8 cellular contexts compared by ENCODE assay signal in genomic region chr19:18418034-18418724, GRCh38. TPM values are rescaled to one million over a fixed set of nuclear protein-coding genes. Genes with fewer than 3 reads are reported as not detected.
DNase-seq lines count a peak whose midpoint lies in the region; ATAC-seq lines count a peak whose summit lies in the region.

No MANE protein-coding gene starts in this region.

- intact Hi-C loops in left colon (cut with DNase I, micrococcal nuclease) = loop anchor here in 1 of 2 donors (10.0 kb wide), 1 partner anchor 63 kb away; no protein-coding TSS in a partner anchor

- no peaks in the 10 kb centered on the region for H3K36me3 ChIP-seq in adipocyte (ENCODE audit: control insufficient read depth, insufficient read depth, low read length, severe bottlenecking)

- H3K4me1 ChIP-seq in adipocyte (ENCODE audit: control insufficient read depth, insufficient read depth, low read length) = peaks cover 49% of the 10 kb centered on the region

- H3K9ac ChIP-seq in adipocyte (ENCODE audit: low read length) = peak overlapping the region; percentile 82

- no peaks in the 10 kb centered on the region for H3K36me3 Mint-ChIP-seq in activated T-cell treated with anti-CD3 and anti-CD28 coated beads, Interleukin-2, amount 50 U/mL, for 4 hours (ENCODE audit: insufficient read depth)

- peaks cover 65% of the 10 kb centered on the region for H3K4me1 Mint-ChIP-seq in activated T-cell treated with anti-CD3 and anti-CD28 coated beads, Interleukin-2, amount 50 U/mL, for 4 hours (ENCODE audit: low read depth)

- H3K9me3 Mint-ChIP-seq in activated T-cell treated with anti-CD3 and anti-CD28 coated beads, Interleukin-2, amount 50 U/mL, for 4 hours = no peaks in the 10 kb centered on the region

- no peaks in the 10 kb centered on the region for H3K9me3 ChIP-seq in adipocyte (ENCODE audit: control insufficient read depth, low read length)

- no peaks in the 10 kb centered on the region for H3K27me3 ChIP-seq in adipocyte (replicated peaks; ENCODE audit: control insufficient read depth, insufficient read depth, low read length)

- H3K4me3 ChIP-seq in adipocyte (ENCODE audit: low read length) = peak overlapping the region; percentile 81

- peak; percentile 5 to 7 for ATAC-seq in activated T-cell treated with anti-CD3 and anti-CD28 coated beads, Interleukin-2, amount 50 U/mL, for 4 hours
- ATAC-seq in left colon = no peak
- no peak for ATAC-seq in HG03439 (IDR thresholded peaks at IDR 0.05; ENCODE audit: unreplicated experiment)

- H3K27me3 Mint-ChIP-seq in activated T-cell treated with anti-CD3 and anti-CD28 coated beads, Interleukin-2, amount 50 U/mL, for 4 hours (ENCODE audit: low read depth) = peaks cover 16% of the 10 kb centered on the region

- peak overlapping the region; percentile 78 for H3K4me3 Mint-ChIP-seq in activated T-cell treated with anti-CD3 and anti-CD28 coated beads, Interleukin-2, amount 50 U/mL, for 4 hours

- H3K27ac ChIP-seq in substantia nigra (ENCODE audit: low read depth, low read length, poor library complexity, severe bottlenecking) = peak overlapping the region; percentile 9

- no peak for DNase-seq in activated T-cell treated with anti-CD3 and anti-CD28 coated beads, Interleukin-2, amount 50 U/mL, for 4 hours
- no peak for DNase-seq in activated T-cell treated with anti-CD3 and anti-CD28 coated beads for 4 hours
- DNase-seq in adipocyte (ENCODE audit: low read depth) = no peak
- peak; percentile 47 to 52 for DNase-seq in left colon
- peak in 2 of 49 donors; percentile 23 to 52 for DNase-seq in substantia nigra (lab: John Stamatoyannopoulos, UW)
- DNase-seq in DMS153 (lab: John Stamatoyannopoulos, UW) = no peak
- DNase-seq in NCI-H2196 treated with DMSO at 0.1 percent for 48 hours (lab: John Stamatoyannopoulos, UW; ENCODE audit: unreplicated experiment) = no peak

RNA-seq across cellular contexts. Expression of gene SSBP4, which starts 1.0 kb away (rescaled TPM):
- 100 to 1,000 TPM; 119 to 155 (median 135) TPM for total RNA-seq in activated T-cell treated with anti-CD3 and anti-CD28 coated beads, Interleukin-2, amount 50 U/mL, for 4 hours
- 10 to 100 TPM; 37.4 to 50.7 TPM for total RNA-seq in left colon

RNA-seq across cellular contexts. Expression of gene ISYNA1, which starts 19.8 kb away (rescaled TPM):
- 10 to 100 TPM; 10.2 to 16.6 (median 14.4) TPM for total RNA-seq in activated T-cell treated with anti-CD3 and anti-CD28 coated beads, Interleukin-2, amount 50 U/mL, for 4 hours
- 10 to 100 TPM; 14.1 to 15.1 TPM for total RNA-seq in left colon

RNA-seq across cellular contexts. Expression of gene LRRC25, which starts 20.8 kb away (rescaled TPM):
- total RNA-seq in activated T-cell treated with anti-CD3 and anti-CD28 coated beads, Interleukin-2, amount 50 U/mL, for 4 hours = not detected
- 1 to 10 TPM in 1 of 2 donors, under 1 TPM in 1; 0.79 to 5.1 TPM for total RNA-seq in left colon

RNA-seq across cellular contexts. Expression of gene GDF15, which starts 32.2 kb away (rescaled TPM):
- under 1 TPM; 0.53 to 0.71 (median 0.56) TPM for total RNA-seq in activated T-cell treated with anti-CD3 and anti-CD28 coated beads, Interleukin-2, amount 50 U/mL, for 4 hours
- total RNA-seq in left colon = 10 to 100 TPM; 32.2 to 87.6 TPM

Comparison
In these comparisons a context has a peak if more than half of its experiments do, and no peak if none do; other contexts are left out.
1. ATAC-seq: peak in activated T-cell treated with anti-CD3 and anti-CD28 coated beads, Interleukin-2, amount 50 U/mL, for 4 hours (2 of 2); none in left colon (single experiment) and HG03439 (single experiment).
2. DNase-seq: peak in left colon (2 of 2); none in activated T-cell treated with anti-CD3 and anti-CD28 coated beads, Interleukin-2, amount 50 U/mL, for 4 hours (single experiment), activated T-cell treated with anti-CD3 and anti-CD28 coated beads for 4 hours (single experiment), adipocyte (single experiment), DMS153 (single experiment) and NCI-H2196 treated with DMSO at 0.1 percent for 48 hours (single experiment).